Comparison of ENCODE assay signal across 22 cellular contexts in genomic region chr22:19977296-19978243, GRCh38.
"Had no signal": no experiment of that assay in that cellular context is flagged by ENCODE, and none has a peak within 500 bp of the region (broad histone marks: within the 10 kb centered on the region; RNA-seq: fewer than 3 reads in every experiment).

No MANE protein-coding gene starts in this region.

- H3K36me3 Mint-ChIP-seq: naive thymus-derived CD4-positive, alpha-beta T cell had no signal

- H3K27ac ChIP-seq: ovary, psoas muscle, skin epidermis, spleen, tibial artery, upper lobe of left lung, vagina had no signal

- H3K4me3 ChIP-seq: lung, ovary, psoas muscle, skin epidermis, spleen, stomach, tibial artery, upper lobe of left lung, vagina had no signal

- H3K27me3 Mint-ChIP-seq: effector memory CD8-positive, alpha-beta T cell; naive thymus-derived CD4-positive, alpha-beta T cell had no signal

- H3K4me3 Mint-ChIP-seq: effector memory CD8-positive, alpha-beta T cell; naive thymus-derived CD4-positive, alpha-beta T cell; nephron had no signal

- DNase-seq: cerebellar nuclear complex; cortex of kidney; effector memory CD8-positive, alpha-beta T cell; head of caudate nucleus; left ventricle myocardium superior; mesendoderm; midbrain; naive thymus-derived CD4-positive, alpha-beta T cell; occipital lobe; ovary; posterior cingulate gyrus; psoas muscle; right cardiac atrium; spleen; stimulated activated naive CD4-positive, alpha-beta T cell treated with Interleukin-2 at 50 U/mL for 16 hours; stomach; tibial artery had no signal

- H3K9me3 ChIP-seq: ovary, psoas muscle, spleen, stomach, tibial artery, upper lobe of left lung, vagina had no signal

- H3K9me3 Mint-ChIP-seq: effector memory CD8-positive, alpha-beta T cell; naive thymus-derived CD4-positive, alpha-beta T cell; nephron had no signal

- H3K27ac Mint-ChIP-seq: effector memory CD8-positive, alpha-beta T cell; naive thymus-derived CD4-positive, alpha-beta T cell; nephron had no signal

- H3K27me3 ChIP-seq: ovary, spleen, stomach, tibial artery, upper lobe of left lung, vagina had no signal

- H3K36me3 ChIP-seq: ovary had no signal
